In genomic region chr15:90234519-90234988, GRCh38 we compare ENCODE assay signal across 8 cellular contexts. TPM values are rescaled to one million over a fixed set of nuclear protein-coding genes. Genes with fewer than 3 reads are reported as not detected.
DNase-seq lines count a peak whose midpoint lies in the region; ATAC-seq, FAIRE-seq and TF ChIP-seq lines count a peak whose summit lies in the region.

No MANE protein-coding gene starts in this region.

- DNase-seq in A172 (ENCODE audit: low spot score), result peak; percentile 17
- no peak for DNase-seq in K562 (ENCODE audit: extremely low read depth in 1 of 4, low spot score in 3 of 4)
- no peak for DNase-seq in mesothelial cell of epicardium (ENCODE audit: low spot score in 2 of 2, unreplicated experiment in 2 of 2)
- DNase-seq in GM10266 (ENCODE audit: extremely low spot score), result no peak

- peak overlapping the region; percentile 86 for H3K4me2 ChIP-seq in K562 (ENCODE audit: insufficient read depth, low read length)

- no peak for FAIRE-seq in K562 (lab: Jason Lieb, UNC)

- no peaks in the 10 kb centered on the region for H3K27me3 Mint-ChIP-seq in mesothelial cell of epicardium (ENCODE audit: low read depth)

- in situ Hi-C loops in K562 (cut with MboI), result loop anchor here (10.0 kb wide), 1 partner anchor 450 kb away; no protein-coding TSS in a partner anchor

- no peaks in the 10 kb centered on the region for H3K9me3 Mint-ChIP-seq in mesothelial cell of epicardium

- no peaks in the 10 kb centered on the region for H3K9me3 ChIP-seq in HEK293 (ENCODE audit: control insufficient read depth, insufficient read depth, low read depth, low read length)
- H3K9me3 ChIP-seq in K562 (replicated peaks; ENCODE audit: control insufficient read depth, insufficient read depth, low read depth, low read length), result no peaks in the 10 kb centered on the region

- H3K36me3 ChIP-seq in HEK293 (ENCODE audit: control insufficient read depth in 2 of 2, insufficient read depth in 1 of 2, low read length in 2 of 2), result peaks cover 14 to 43% of the 10 kb centered on the region in 2 experiments; a peak in 2 of 3 replicates
- H3K36me3 ChIP-seq in K562 (ENCODE audit: control insufficient read depth, insufficient read depth, low read length), result peaks cover 48% of the 10 kb centered on the region

- no peaks in the 10 kb centered on the region for H3K4me1 ChIP-seq in HEK293 (ENCODE audit: control insufficient read depth, insufficient read depth, low read length)
- peaks cover 11 to 36% of the 10 kb centered on the region in 2 experiments; a peak in 4 of 5 replicates for H3K4me1 ChIP-seq in K562 (replicated peaks in 1 of 2; ENCODE audit: control insufficient read depth in 2 of 2, insufficient read depth in 2 of 2, low read length in 2 of 2)

- TF ChIP-seq CTCF in HEK293 (tag by site-specific recombination; IDR thresholded peaks at IDR 0.05) (no peak), K562 (IDR thresholded peaks at IDR 0.05 in 2 of 3, conservative IDR thresholded peaks at IDR 0.05 in 1 of 3; ENCODE audit: insufficient read depth in 2 of 3, low read depth in 1 of 3, low read length in 3 of 3) (no peak), mesothelial cell of epicardium (IDR thresholded peaks at IDR 0.05; ENCODE audit: unreplicated experiment) (no peak), GM10266 (IDR thresholded peaks at IDR 0.05; ENCODE audit: control insufficient read depth, insufficient read depth, low read depth, missing control alignments) (no peak)

- H3K79me2 ChIP-seq in K562 (ENCODE audit: control insufficient read depth, insufficient read depth, low read length), result peaks cover 32% of the 10 kb centered on the region

- ATAC-seq in K562 (no peak), GM21825 (IDR thresholded peaks at IDR 0.05; ENCODE audit: unreplicated experiment) (no peak), HG03135 (IDR thresholded peaks at IDR 0.05; ENCODE audit: unreplicated experiment) (no peak), GM21423 (IDR thresholded peaks at IDR 0.05; ENCODE audit: unreplicated experiment) (no peak)

- H3K36me3 Mint-ChIP-seq in mesothelial cell of epicardium, result peaks cover 14% of the 10 kb centered on the region

- TF ChIP-seq EP300 in K562 (IDR thresholded peaks at IDR 0.05; ENCODE audit: low read length), result no peak

- peak overlapping the region; percentile 75 for H3K4me3 Mint-ChIP-seq in mesothelial cell of epicardium

- peaks cover 12% of the 10 kb centered on the region for H3K4me1 Mint-ChIP-seq in mesothelial cell of epicardium

- peak overlapping the region; percentile 74 for H3K4me3 ChIP-seq in HEK293 (ENCODE audit: low read depth, low read length)
- H3K4me3 ChIP-seq in K562, result peak overlapping the region; percentile 78

- H3K9ac ChIP-seq in K562 (ENCODE audit: insufficient read depth in 1 of 2, low read depth in 2 of 2, low read length in 2 of 2), result peak overlapping the region; percentile 69 to 92

- peak overlapping the region; percentile 93 for H2AFZ ChIP-seq in K562 (ENCODE audit: low read depth, low read length)

- POLR2A ChIA-PET in HEK293 (lab: Yijun Ruan, JAX), result interaction anchor here (0.5 to 3.0 kb wide), 20 partner anchors 10 to 720 kb away, joined by 3 to 38 read pairs (median 7); partner anchors contain the start of genes AP3S2, IDH2, NGRN and RCCD1
- POLR2A ChIA-PET in K562 (lab: Yijun Ruan, JAX), result interaction anchor here (0.5 to 2.0 kb wide), 12 partner anchors 10 to 671 kb away, joined by 3 to 15 read pairs (median 4); partner anchors contain the start of genes IDH2, SEMA4B and TTLL13

- no peak for TF ChIP-seq POLR2A in K562 (conservative IDR thresholded peaks at IDR 0.05)

- H3K27ac Mint-ChIP-seq in mesothelial cell of epicardium, result peak overlapping the region; percentile 88

- intact Hi-C loops in K562 (cut with micrococcal nuclease), result loop anchor here (2.0 to 5.0 kb wide), 2 partner anchors 32 to 53 kb away; no protein-coding TSS in a partner anchor

- no peaks in the 10 kb centered on the region for H3K9me1 ChIP-seq in K562 (ENCODE audit: control insufficient read depth, insufficient read depth, low read length)

- H3K27me3 ChIP-seq in K562 (ENCODE audit: control insufficient read depth in 2 of 2, insufficient read depth in 2 of 2, low read length in 2 of 2), result no peaks in the 10 kb centered on the region

- CTCF ChIA-PET in HEK293 (lab: Yijun Ruan, JAX), result interaction anchor here (0.5 to 4.8 kb wide), 3 partner anchors 14 to 90 kb away, joined by 3 to 38 read pairs (median 4); no protein-coding TSS in a partner anchor
- CTCF ChIA-PET in K562 (lab: Yijun Ruan, JAX; ENCODE audit: low intra/inter-chr PET ratio), result no interaction called here

- H3K27ac ChIP-seq in HEK293 (ENCODE audit: extremely low read depth, low read depth, low read length), result peak overlapping the region; percentile 39; the same call in 1 of the 2 replicates
- peak overlapping the region; percentile 54 for H3K27ac ChIP-seq in K562 (ENCODE audit: extremely low read depth, low read depth, low read length)

- 0 out of 4 replicates have a peak, but pooled peaks of 1 of the 2 experiments have one; percentile 1 for TF ChIP-seq RAD21 in K562 (CRISPR knock-in tag; conservative IDR thresholded peaks at IDR 0.05 in 1 of 2, IDR thresholded peaks at IDR 0.05 in 1 of 2)

- WGBS in K562 (ENCODE audit: insufficient coverage, low coverage, missing lambda C conversion rate), result 9% methylated on average over 10 of the region's 10 CpGs

- no TSS peak for BruUV-seq in K562 (replicated peaks; lab: Mats Ljungman, UMichigan)

- 0 out of 2 replicates have a peak, but pooled peaks cover 4% of the 10 kb centered on the region for H4K20me1 ChIP-seq in K562 (replicated peaks; ENCODE audit: control insufficient read depth, insufficient read depth, low read length)

RNA-seq across cellular contexts. Expression of gene GDPGP1, which starts 0.5 kb away (rescaled TPM):
- total RNA-seq in A172 (2014; rRNA removed; shearing (Covaris generic)), result 4.8 and 5.7 TPM in 2 replicates
- total RNA-seq in K562 (2011; cell fraction: chromatin; rRNA removed; ENCODE audit: low replicate concordance), result 9.0 and 29.0 TPM in 2 replicates
- 29.9 and 32.4 TPM in 2 replicates for total RNA-seq in K562 (2011; cell fraction: nucleolus; rRNA removed)
- 18.3 and 18.8 TPM in 2 replicates for total RNA-seq in K562 (2011; cell fraction: nucleoplasm; rRNA removed)
- 3.9 and 4.0 TPM in 2 replicates for total RNA-seq in K562 (2014; rRNA removed)
- 2.8 and 3.0 TPM in 2 replicates for total RNA-seq in K562 (2014; rRNA removed; fragmentation: Illumina TruSeq; extraction: Trizol)
- total RNA-seq in K562 (2015; rRNA removed; fragmentation: Illumina TruSeq; extraction: Trizol), result 2.4 and 3.0 TPM in 2 replicates
- total RNA-seq in K562 (2021), result 6.0 and 6.1 TPM in 2 replicates
- 3.7 and 4.0 TPM in 2 replicates for polyA plus RNA-seq in K562 (2011; rRNA removed)
- 1.4 and 2.7 TPM in 2 replicates for polyA plus RNA-seq in K562 (2011; cell fraction: cytosol; rRNA removed)
- 9.9 and 12.7 TPM in 2 replicates for polyA plus RNA-seq in K562 (2011; cell fraction: nucleus; rRNA removed)
- 2.3 and 4.2 TPM in 2 replicates for polyA plus RNA-seq in K562 (2012)
- 1.2 and 2.0 TPM in 2 replicates for polyA plus RNA-seq in K562 (2014; fragmentation: Illumina TruSeq; extraction: Trizol)
- polyA plus RNA-seq in K562 (2014; fragmentation: Nextera tagmentation; extraction: Ambion mirVana), result under 1 TPM; 0.78 to 0.92 TPM
- polyA plus RNA-seq in K562 (2014; rRNA removed), result 2.6 and 3.3 TPM in 2 replicates
- polyA minus RNA-seq in K562 (2011; rRNA and poly(A)+ RNA removed), result 7.1 and 7.7 TPM in 2 replicates
- polyA minus RNA-seq in K562 (2011; cell fraction: cytosol; rRNA and poly(A)+ RNA removed), result 6.0 and 7.6 TPM in 2 replicates
- 13.9 and 15.4 TPM in 2 replicates for polyA minus RNA-seq in K562 (2011; cell fraction: nucleus; rRNA and poly(A)+ RNA removed)
- 8.0 to 9.2 TPM (median 8.4 TPM) in 3 replicates for total RNA-seq in mesothelial cell of epicardium

RNA-seq across cellular contexts. Expression of gene CIB1, which starts 0.8 kb away (rescaled TPM):
- 35.1 and 52.7 TPM in 2 replicates for total RNA-seq in A172 (2014; rRNA removed; shearing (Covaris generic))
- 14.3 and 33.8 TPM in 2 replicates for total RNA-seq in K562 (2011; cell fraction: chromatin; rRNA removed; ENCODE audit: low replicate concordance)
- 35.9 and 36.5 TPM in 2 replicates for total RNA-seq in K562 (2011; cell fraction: nucleolus; rRNA removed)
- total RNA-seq in K562 (2011; cell fraction: nucleoplasm; rRNA removed), result 26.0 and 30.1 TPM in 2 replicates
- total RNA-seq in K562 (2014; rRNA removed), result 61.4 and 94.5 TPM in 2 replicates
- 46.9 and 49.6 TPM in 2 replicates for total RNA-seq in K562 (2014; rRNA removed; fragmentation: Illumina TruSeq; extraction: Trizol)
- 63.4 and 64.5 TPM in 2 replicates for total RNA-seq in K562 (2015; rRNA removed; fragmentation: Illumina TruSeq; extraction: Trizol)
- 106 and 107 TPM in 2 replicates for total RNA-seq in K562 (2021)
- 136 and 186 TPM in 2 replicates for polyA plus RNA-seq in K562 (2011; rRNA removed)
- polyA plus RNA-seq in K562 (2011; cell fraction: cytosol; rRNA removed), result 212 and 302 TPM in 2 replicates
- 104 and 147 TPM in 2 replicates for polyA plus RNA-seq in K562 (2011; cell fraction: nucleus; rRNA removed)
- polyA plus RNA-seq in K562 (2012), result 132 and 166 TPM in 2 replicates
- 107 and 138 TPM in 2 replicates for polyA plus RNA-seq in K562 (2014; fragmentation: Illumina TruSeq; extraction: Trizol)
- polyA plus RNA-seq in K562 (2014; fragmentation: Nextera tagmentation; extraction: Ambion mirVana), result 10 to 100 TPM; 14.9 to 33.8 TPM
- polyA plus RNA-seq in K562 (2014; rRNA removed), result 128 and 142 TPM in 2 replicates
- 38.2 and 47.4 TPM in 2 replicates for polyA minus RNA-seq in K562 (2011; rRNA and poly(A)+ RNA removed)
- polyA minus RNA-seq in K562 (2011; cell fraction: cytosol; rRNA and poly(A)+ RNA removed), result 35.2 and 37.1 TPM in 2 replicates
- polyA minus RNA-seq in K562 (2011; cell fraction: nucleus; rRNA and poly(A)+ RNA removed), result 10.0 and 16.9 TPM in 2 replicates
- total RNA-seq in mesothelial cell of epicardium, result 16.9 to 18.1 TPM (median 17.6 TPM) in 3 replicates

RNA-seq across cellular contexts. Expression of gene TTLL13, which starts 14.8 kb away (rescaled TPM):
- total RNA-seq in A172 (2014; rRNA removed; shearing (Covaris generic)), result not detected in 2 replicates
- total RNA-seq in K562 (2011; cell fraction: chromatin; rRNA removed; ENCODE audit: low replicate concordance), result 1.1 and 1.4 TPM in 2 replicates
- total RNA-seq in K562 (2011; cell fraction: nucleolus; rRNA removed), result 0.53 and 0.83 TPM in 2 replicates
- 0.37 and 0.76 TPM in 2 replicates for total RNA-seq in K562 (2011; cell fraction: nucleoplasm; rRNA removed)
- 0.04 TPM in 1 of 2 replicates, not detected in the other for total RNA-seq in K562 (2014; rRNA removed)
- 0.10 and 0.22 TPM in 2 replicates for total RNA-seq in K562 (2014; rRNA removed; fragmentation: Illumina TruSeq; extraction: Trizol)
- 0.11 TPM in 1 of 2 replicates, not detected in the other for total RNA-seq in K562 (2015; rRNA removed; fragmentation: Illumina TruSeq; extraction: Trizol)
- 0.11 and 0.36 TPM in 2 replicates for total RNA-seq in K562 (2021)
- 0.20 and 0.24 TPM in 2 replicates for polyA plus RNA-seq in K562 (2011; rRNA removed)
- 0.22 and 0.24 TPM in 2 replicates for polyA plus RNA-seq in K562 (2011; cell fraction: cytosol; rRNA removed)
- 0.49 and 0.74 TPM in 2 replicates for polyA plus RNA-seq in K562 (2011; cell fraction: nucleus; rRNA removed)
- polyA plus RNA-seq in K562 (2012), result 0.17 and 0.55 TPM in 2 replicates
- polyA plus RNA-seq in K562 (2014; fragmentation: Illumina TruSeq; extraction: Trizol), result 0.12 TPM in 1 of 2 replicates, not detected in the other
- under 1 TPM; 0.10 to 0.17 TPM for polyA plus RNA-seq in K562 (2014; fragmentation: Nextera tagmentation; extraction: Ambion mirVana)
- polyA plus RNA-seq in K562 (2014; rRNA removed), result 0.05 TPM in 1 of 2 replicates, not detected in the other
- polyA minus RNA-seq in K562 (2011; rRNA and poly(A)+ RNA removed), result 0.28 and 0.51 TPM in 2 replicates
- not detected in 2 replicates for polyA minus RNA-seq in K562 (2011; cell fraction: cytosol; rRNA and poly(A)+ RNA removed)
- 0.22 and 0.40 TPM in 2 replicates for polyA minus RNA-seq in K562 (2011; cell fraction: nucleus; rRNA and poly(A)+ RNA removed)
- 0.33 to 0.77 TPM (median 0.47 TPM) in 3 replicates for total RNA-seq in mesothelial cell of epicardium

RNA-seq across cellular contexts. Expression of gene NGRN, which starts 30.9 kb away (rescaled TPM):
- total RNA-seq in A172 (2014; rRNA removed; shearing (Covaris generic)), result 82.9 and 90.4 TPM in 2 replicates
- 23.0 and 24.9 TPM in 2 replicates for total RNA-seq in K562 (2011; cell fraction: chromatin; rRNA removed; ENCODE audit: low replicate concordance)
- total RNA-seq in K562 (2011; cell fraction: nucleolus; rRNA removed), result 17.9 and 20.5 TPM in 2 replicates
- total RNA-seq in K562 (2011; cell fraction: nucleoplasm; rRNA removed), result 24.8 and 26.5 TPM in 2 replicates
- 69.5 and 73.4 TPM in 2 replicates for total RNA-seq in K562 (2014; rRNA removed)
- 54.9 and 58.8 TPM in 2 replicates for total RNA-seq in K562 (2014; rRNA removed; fragmentation: Illumina TruSeq; extraction: Trizol)
- total RNA-seq in K562 (2015; rRNA removed; fragmentation: Illumina TruSeq; extraction: Trizol), result 60.0 and 61.5 TPM in 2 replicates
- total RNA-seq in K562 (2021), result 64.6 and 66.5 TPM in 2 replicates
- 57.5 and 62.8 TPM in 2 replicates for polyA plus RNA-seq in K562 (2011; rRNA removed)
- 45.8 and 48.7 TPM in 2 replicates for polyA plus RNA-seq in K562 (2011; cell fraction: cytosol; rRNA removed)
- polyA plus RNA-seq in K562 (2011; cell fraction: nucleus; rRNA removed), result 21.4 and 27.0 TPM in 2 replicates
- polyA plus RNA-seq in K562 (2012), result 49.2 and 50.7 TPM in 2 replicates
- polyA plus RNA-seq in K562 (2014; fragmentation: Illumina TruSeq; extraction: Trizol), result 47.9 and 56.5 TPM in 2 replicates
- 10 to 100 TPM; 14.0 to 21.0 TPM for polyA plus RNA-seq in K562 (2014; fragmentation: Nextera tagmentation; extraction: Ambion mirVana)
- 64.5 and 70.3 TPM in 2 replicates for polyA plus RNA-seq in K562 (2014; rRNA removed)
- 37.7 and 38.0 TPM in 2 replicates for polyA minus RNA-seq in K562 (2011; rRNA and poly(A)+ RNA removed)
- polyA minus RNA-seq in K562 (2011; cell fraction: cytosol; rRNA and poly(A)+ RNA removed), result 18.5 and 20.3 TPM in 2 replicates
- 8.5 and 11.4 TPM in 2 replicates for polyA minus RNA-seq in K562 (2011; cell fraction: nucleus; rRNA and poly(A)+ RNA removed)
- 91.9 to 93.4 TPM (median 92.8 TPM) in 3 replicates for total RNA-seq in mesothelial cell of epicardium

RNA-seq across cellular contexts. Expression of gene SEMA4B, which starts 33.4 kb away (rescaled TPM):
- 17.1 and 33.8 TPM in 2 replicates for total RNA-seq in A172 (2014; rRNA removed; shearing (Covaris generic))
- 229 and 471 TPM in 2 replicates for total RNA-seq in K562 (2011; cell fraction: chromatin; rRNA removed; ENCODE audit: low replicate concordance)
- 275 and 311 TPM in 2 replicates for total RNA-seq in K562 (2011; cell fraction: nucleolus; rRNA removed)
- total RNA-seq in K562 (2011; cell fraction: nucleoplasm; rRNA removed), result 234 and 268 TPM in 2 replicates
- 11.0 and 38.7 TPM in 2 replicates for total RNA-seq in K562 (2014; rRNA removed)
- 8.5 and 10.7 TPM in 2 replicates for total RNA-seq in K562 (2014; rRNA removed; fragmentation: Illumina TruSeq; extraction: Trizol)
- 16.7 and 17.7 TPM in 2 replicates for total RNA-seq in K562 (2015; rRNA removed; fragmentation: Illumina TruSeq; extraction: Trizol)
- 33.6 and 37.9 TPM in 2 replicates for total RNA-seq in K562 (2021)
- polyA plus RNA-seq in K562 (2011; rRNA removed), result 28.8 and 56.9 TPM in 2 replicates
- polyA plus RNA-seq in K562 (2011; cell fraction: cytosol; rRNA removed), result 31.0 and 40.4 TPM in 2 replicates
- polyA plus RNA-seq in K562 (2011; cell fraction: nucleus; rRNA removed), result 155 and 194 TPM in 2 replicates
- polyA plus RNA-seq in K562 (2012), result 31.3 and 40.0 TPM in 2 replicates
- polyA plus RNA-seq in K562 (2014; fragmentation: Illumina TruSeq; extraction: Trizol), result 10.9 and 16.9 TPM in 2 replicates
- 1 to 10 TPM; 1.3 to 1.5 TPM for polyA plus RNA-seq in K562 (2014; fragmentation: Nextera tagmentation; extraction: Ambion mirVana)
- polyA plus RNA-seq in K562 (2014; rRNA removed), result 24.8 and 27.8 TPM in 2 replicates
- 41.6 and 47.9 TPM in 2 replicates for polyA minus RNA-seq in K562 (2011; rRNA and poly(A)+ RNA removed)
- 59.8 and 102 TPM in 2 replicates for polyA minus RNA-seq in K562 (2011; cell fraction: cytosol; rRNA and poly(A)+ RNA removed)
- polyA minus RNA-seq in K562 (2011; cell fraction: nucleus; rRNA and poly(A)+ RNA removed), result 62.9 and 86.3 TPM in 2 replicates
- total RNA-seq in mesothelial cell of epicardium, result 32.3 to 37.7 TPM (median 35.4 TPM) in 3 replicates
